ENCODE assay signal across 13 cellular contexts in the genomic region with DNA sequence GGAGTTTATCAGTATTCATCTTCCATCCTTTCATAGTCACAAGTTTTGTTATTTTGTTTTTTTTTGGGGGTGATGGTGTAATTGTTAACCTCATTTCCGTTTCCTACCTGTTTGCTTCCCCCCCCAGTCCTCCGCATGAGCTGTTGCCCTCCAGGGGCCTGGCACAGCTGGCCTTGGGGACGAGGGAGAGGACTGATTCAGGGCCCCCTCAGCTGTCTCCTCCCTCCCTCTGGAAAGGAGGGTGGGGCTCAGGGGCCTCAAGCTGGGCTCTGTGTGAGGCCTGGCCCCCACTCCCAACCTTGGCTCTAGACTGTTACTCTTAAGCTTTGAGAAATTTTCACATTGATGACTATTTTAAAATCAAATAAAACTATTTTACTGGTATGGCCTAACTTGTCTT. TPM values are rescaled to one million over a fixed set of nuclear protein-coding genes. Genes with fewer than 3 reads are reported as not detected.
A peak's percentile ranks its signal among the peaks of the same experiment; 100 is the strongest.
DNase-seq lines count a peak whose midpoint lies in the region; ATAC-seq and TF ChIP-seq lines count a peak whose summit lies in the region.
"Had no signal": no experiment of that assay in that cellular context is flagged by ENCODE, and none has a peak within 500 bp of the region (broad histone marks: within the 10 kb centered on the region; RNA-seq: fewer than 3 reads in every experiment).

No MANE protein-coding gene starts in this region.

- H3K18ac ChIP-seq in trophoblast cell (ENCODE audit: low read length) = no peak overlapping the region

- peaks cover 22% of the 10 kb centered on the region for H3K36me3 Mint-ChIP-seq in activated CD8-positive, alpha-beta T cell treated with anti-CD3 and anti-CD28 coated beads for 36 hours (ENCODE audit: low read depth)
- H3K36me3 Mint-ChIP-seq in activated CD8-positive, alpha-beta T cell treated with anti-CD3 and anti-CD28 coated beads, Interleukin-2, amount 10 ng/mL, durations not matched to agents 7 days and 5 days (ENCODE audit: low read depth) = peaks cover 30% of the 10 kb centered on the region
- H3K36me3 Mint-ChIP-seq in activated T-helper 17 cell treated with anti-CD3 and anti-CD28 coated beads, Interleukin-2, amount 50 U/mL, for 72 hours (ENCODE audit: low read depth) = peaks cover 50% of the 10 kb centered on the region

- peaks cover 2% of the 10 kb centered on the region for H3K79me1 ChIP-seq in trophoblast cell (ENCODE audit: low read length)

- no peak overlapping the region for H2AK5ac ChIP-seq in trophoblast cell (ENCODE audit: low read length)

- no peaks in the 10 kb centered on the region for H3K9me3 ChIP-seq in trophoblast cell (ENCODE audit: insufficient read depth, low read depth, low read length)
- H3K9me3 ChIP-seq: Peyer's patch had no signal

- peaks cover 20% of the 10 kb centered on the region for H3K27me3 ChIP-seq in trophoblast cell (ENCODE audit: insufficient read depth, low read length)
- H3K27me3 ChIP-seq: Peyer's patch had no signal

- no peak for DNase-seq in activated CD8-positive, alpha-beta T cell treated with anti-CD3 and anti-CD28 coated beads for 36 hours
- DNase-seq in activated CD8-positive, alpha-beta T cell treated with anti-CD3 and anti-CD28 coated beads, Interleukin-2, amount 10 ng/mL, durations not matched to agents 7 days and 5 days = no peak
- peak; percentile 16 for DNase-seq in posterior vena cava (ENCODE audit: low spot score)
- DNase-seq in trophoblast cell = no peak

- H2AFZ ChIP-seq in trophoblast cell (ENCODE audit: insufficient read depth, low read length, poor library complexity) = no peak overlapping the region
- H2AFZ ChIP-seq: GM23338 had no signal

- CTCF ChIA-PET in activated CD8-positive, alpha-beta T cell treated with anti-CD3 and anti-CD28 coated beads for 36 hours (lab: Charles Lee) = interaction anchor here (0.6 to 4.9 kb wide), 40 partner anchors 11 to 324 kb away, joined by 3 to 78 read pairs (median 5); a partner anchor contains a TSS
- CTCF ChIA-PET in activated CD8-positive, alpha-beta T cell treated with anti-CD3 and anti-CD28 coated beads, Interleukin-2, amount 10 ng/mL, durations not matched to agents 7 days and 5 days (lab: Charles Lee) = interaction anchor here (0.7 to 5.1 kb wide), 34 partner anchors 11 to 606 kb away, joined by 3 to 65 read pairs (median 6); a partner anchor contains a TSS

- H3K4me2 ChIP-seq in trophoblast cell (ENCODE audit: low read length) = no peak overlapping the region
- H3K4me2 ChIP-seq: GM23338 had no signal

- H2BK12ac ChIP-seq in trophoblast cell (ENCODE audit: low read length) = no peak overlapping the region

- no peak overlapping the region for H2BK5ac ChIP-seq in trophoblast cell (ENCODE audit: low read depth, low read length, poor library complexity)

- no peak overlapping the region for H3K14ac ChIP-seq in trophoblast cell (ENCODE audit: low read length)

- H3K4ac ChIP-seq in trophoblast cell (ENCODE audit: low read depth, low read length) = no peak overlapping the region

- H3K9ac ChIP-seq in trophoblast cell (ENCODE audit: low read length) = no peak overlapping the region

- H3K4me3 ChIP-seq in trophoblast cell (ENCODE audit: low read depth, low read length) = no peak overlapping the region
- H3K4me3 ChIP-seq: GM23338, Peyer's patch, SK-N-MC had no signal

- H3K4me3 Mint-ChIP-seq in activated CD8-positive, alpha-beta T cell treated with anti-CD3 and anti-CD28 coated beads for 36 hours = no peak overlapping the region
- no peak overlapping the region for H3K4me3 Mint-ChIP-seq in activated CD8-positive, alpha-beta T cell treated with anti-CD3 and anti-CD28 coated beads, Interleukin-2, amount 10 ng/mL, durations not matched to agents 7 days and 5 days
- no peak overlapping the region for H3K4me3 Mint-ChIP-seq in activated T-helper 17 cell treated with anti-CD3 and anti-CD28 coated beads, Interleukin-2, amount 50 U/mL, for 72 hours
- H3K4me3 Mint-ChIP-seq: activated B cell treated with CpG ODN at 0.5 μM for 24 hours, B cell, GM23338, nephron progenitor cell had no signal

- POLR2A ChIA-PET in activated CD8-positive, alpha-beta T cell treated with anti-CD3 and anti-CD28 coated beads for 36 hours (lab: Charles Lee) = interaction anchor here (1.0 to 6.1 kb wide), 2 partner anchors 13 to 46 kb away, joined by 4 to 77 read pairs; a partner anchor contains a TSS
- POLR2A ChIA-PET in activated CD8-positive, alpha-beta T cell treated with anti-CD3 and anti-CD28 coated beads, Interleukin-2, amount 10 ng/mL, durations not matched to agents 7 days and 5 days (lab: Charles Lee) = interaction anchor here (1.1 to 2.1 kb wide), 5 partner anchors 10 to 277 kb away, joined by 3 to 9 read pairs (median 4); a partner anchor contains a TSS

- H4K91ac ChIP-seq in trophoblast cell (ENCODE audit: low read depth, low read length) = no peak overlapping the region

- H4K8ac ChIP-seq in trophoblast cell (ENCODE audit: low read depth, low read length) = no peak overlapping the region

- H4K12ac ChIP-seq in trophoblast cell (ENCODE audit: low read depth, low read length) = no peak overlapping the region

- H3K9me3 Mint-ChIP-seq in activated CD8-positive, alpha-beta T cell treated with anti-CD3 and anti-CD28 coated beads for 36 hours = no peaks in the 10 kb centered on the region
- H3K9me3 Mint-ChIP-seq in activated CD8-positive, alpha-beta T cell treated with anti-CD3 and anti-CD28 coated beads, Interleukin-2, amount 10 ng/mL, durations not matched to agents 7 days and 5 days (ENCODE audit: insufficient read depth) = no peaks in the 10 kb centered on the region
- no peaks in the 10 kb centered on the region for H3K9me3 Mint-ChIP-seq in activated T-helper 17 cell treated with anti-CD3 and anti-CD28 coated beads, Interleukin-2, amount 50 U/mL, for 72 hours
- H3K9me3 Mint-ChIP-seq: activated B cell treated with CpG ODN at 0.5 μM for 24 hours, nephron progenitor cell had no signal

- no CpG with 5 or more reads among the region's 3 CpGs for WGBS in trophoblast cell (ENCODE audit: extremely low coverage, insufficient coverage, insufficient read length)

- intact Hi-C loops in activated CD8-positive, alpha-beta T cell treated with anti-CD3 and anti-CD28 coated beads for 36 hours (cut with micrococcal nuclease) = loop anchor here (5.0 kb wide), 2 partner anchors 49 to 239 kb away; a partner anchor contains a TSS
- intact Hi-C loops in posterior vena cava (cut with DNase I) = loop anchor here (5.0 to 10.0 kb wide), 4 partner anchors 49 to 244 kb away; a partner anchor contains a TSS

- H3K27me3 Mint-ChIP-seq in activated CD8-positive, alpha-beta T cell treated with anti-CD3 and anti-CD28 coated beads for 36 hours = peaks cover 18% of the 10 kb centered on the region
- H3K27me3 Mint-ChIP-seq in activated CD8-positive, alpha-beta T cell treated with anti-CD3 and anti-CD28 coated beads, Interleukin-2, amount 10 ng/mL, durations not matched to agents 7 days and 5 days (ENCODE audit: low read depth) = peaks cover 15% of the 10 kb centered on the region
- H3K27me3 Mint-ChIP-seq in activated T-helper 17 cell treated with anti-CD3 and anti-CD28 coated beads, Interleukin-2, amount 50 U/mL, for 72 hours = peaks cover 12% of the 10 kb centered on the region

- no peak for ATAC-seq in activated CD8-positive, alpha-beta T cell treated with anti-CD3 and anti-CD28 coated beads for 36 hours
- ATAC-seq in activated CD8-positive, alpha-beta T cell treated with anti-CD3 and anti-CD28 coated beads, Interleukin-2, amount 10 ng/mL, durations not matched to agents 7 days and 5 days = no peak
- no peak for ATAC-seq in activated T-helper 17 cell treated with anti-CD3 and anti-CD28 coated beads, Interleukin-2, amount 50 U/mL, for 72 hours (replicated peaks)
- no peak for ATAC-seq in GM18519 (IDR thresholded peaks at IDR 0.05; ENCODE audit: low FRiP score, unreplicated experiment)

- TF ChIP-seq CTCF in activated CD8-positive, alpha-beta T cell treated with anti-CD3 and anti-CD28 coated beads for 36 hours (IDR thresholded peaks at IDR 0.05) = no peak

- H2BK120ac ChIP-seq in trophoblast cell (ENCODE audit: insufficient read depth, low read length, poor library complexity) = no peak overlapping the region

- peaks cover 40 to 46% of the 10 kb centered on the region in 2 experiments for H3K36me3 ChIP-seq in trophoblast cell (ENCODE audit: control insufficient read depth in 1 of 2, insufficient read depth in 2 of 2, low read length in 2 of 2)

- H3K27ac Mint-ChIP-seq in activated CD8-positive, alpha-beta T cell treated with anti-CD3 and anti-CD28 coated beads for 36 hours = peak overlapping the region; percentile 25
- no peak overlapping the region for H3K27ac Mint-ChIP-seq in activated CD8-positive, alpha-beta T cell treated with anti-CD3 and anti-CD28 coated beads, Interleukin-2, amount 10 ng/mL, durations not matched to agents 7 days and 5 days
- H3K27ac Mint-ChIP-seq in activated T-helper 17 cell treated with anti-CD3 and anti-CD28 coated beads, Interleukin-2, amount 50 U/mL, for 72 hours = peak overlapping the region; percentile 83
- H3K27ac Mint-ChIP-seq: activated B cell treated with CpG ODN at 0.5 μM for 24 hours, B cell, GM23338, nephron progenitor cell had no signal

- H3K23ac ChIP-seq in trophoblast cell (ENCODE audit: low read length) = no peak overlapping the region

- no peak overlapping the region for H3K27ac ChIP-seq in trophoblast cell (ENCODE audit: low read depth, low read length)
- H3K27ac ChIP-seq: Peyer's patch, SK-N-MC had no signal

- H3K4me1 ChIP-seq in trophoblast cell (ENCODE audit: control insufficient read depth in 1 of 2, insufficient read depth in 2 of 2, low read length in 2 of 2) = peaks cover 4 to 8% of the 10 kb centered on the region in 2 experiments

- H3K4me1 Mint-ChIP-seq in activated CD8-positive, alpha-beta T cell treated with anti-CD3 and anti-CD28 coated beads for 36 hours (ENCODE audit: low read depth) = peaks cover 8% of the 10 kb centered on the region
- peaks cover 13% of the 10 kb centered on the region for H3K4me1 Mint-ChIP-seq in activated CD8-positive, alpha-beta T cell treated with anti-CD3 and anti-CD28 coated beads, Interleukin-2, amount 10 ng/mL, durations not matched to agents 7 days and 5 days (ENCODE audit: low read depth)
- H3K4me1 Mint-ChIP-seq in activated T-helper 17 cell treated with anti-CD3 and anti-CD28 coated beads, Interleukin-2, amount 50 U/mL, for 72 hours = peaks cover 6% of the 10 kb centered on the region

- H3K79me2 ChIP-seq in trophoblast cell (ENCODE audit: control insufficient read depth, insufficient read depth, low read length, poor library complexity) = no peaks in the 10 kb centered on the region

RNA-seq across cellular contexts. Expression of a gene that starts 4.0 kb away (rescaled TPM):
- under 1 TPM; 0.11 to 0.18 TPM for total RNA-seq in activated CD8-positive, alpha-beta T cell treated with anti-CD3 and anti-CD28 coated beads for 36 hours
- under 1 TPM; 0.26 to 0.55 TPM for total RNA-seq in activated CD8-positive, alpha-beta T cell treated with anti-CD3 and anti-CD28 coated beads, Interleukin-2, amount 10 ng/mL, durations not matched to agents 7 days and 5 days
- under 1 TPM; 0.26 to 0.35 TPM for total RNA-seq in activated T-helper 17 cell treated with anti-CD3 and anti-CD28 coated beads, Interleukin-2, amount 50 U/mL, for 72 hours
- under 1 TPM; 0.69 to 0.90 TPM for total RNA-seq in posterior vena cava
- polyA plus RNA-seq in trophoblast cell (2013) = 0.74 and 0.78 TPM in 2 replicates

RNA-seq across cellular contexts. Expression of a gene that starts 10.6 kb away (rescaled TPM):
- 10 to 100 TPM; 32.6 to 33.9 TPM for total RNA-seq in activated CD8-positive, alpha-beta T cell treated with anti-CD3 and anti-CD28 coated beads for 36 hours
- 10 to 100 TPM; 55.6 to 59.0 TPM for total RNA-seq in activated CD8-positive, alpha-beta T cell treated with anti-CD3 and anti-CD28 coated beads, Interleukin-2, amount 10 ng/mL, durations not matched to agents 7 days and 5 days
- 10 to 100 TPM; 51.5 to 66.7 TPM for total RNA-seq in activated T-helper 17 cell treated with anti-CD3 and anti-CD28 coated beads, Interleukin-2, amount 50 U/mL, for 72 hours
- 10 to 100 TPM; 54.6 to 61.3 TPM for total RNA-seq in posterior vena cava
- polyA plus RNA-seq in trophoblast cell (2013) = 124 and 129 TPM in 2 replicates

RNA-seq across cellular contexts. Expression of a gene that starts 10.7 kb away (rescaled TPM):
- 10 to 100 TPM; 43.1 to 50.5 TPM for total RNA-seq in activated CD8-positive, alpha-beta T cell treated with anti-CD3 and anti-CD28 coated beads for 36 hours
- total RNA-seq in activated CD8-positive, alpha-beta T cell treated with anti-CD3 and anti-CD28 coated beads, Interleukin-2, amount 10 ng/mL, durations not matched to agents 7 days and 5 days = 10 to 100 TPM; 34.7 to 35.4 TPM
- total RNA-seq in activated T-helper 17 cell treated with anti-CD3 and anti-CD28 coated beads, Interleukin-2, amount 50 U/mL, for 72 hours = 10 to 100 TPM; 30.1 to 67.8 TPM
- total RNA-seq in posterior vena cava = 10 to 100 TPM; 23.9 to 31.7 TPM
- polyA plus RNA-seq in trophoblast cell (2013) = 23.9 and 25.0 TPM in 2 replicates

RNA-seq across cellular contexts. Expression of a gene that starts 28.8 kb away (rescaled TPM):
- total RNA-seq in activated CD8-positive, alpha-beta T cell treated with anti-CD3 and anti-CD28 coated beads for 36 hours = 10 to 100 TPM; 30.2 to 32.9 TPM
- 10 to 100 TPM; 34.7 to 35.5 TPM for total RNA-seq in activated CD8-positive, alpha-beta T cell treated with anti-CD3 and anti-CD28 coated beads, Interleukin-2, amount 10 ng/mL, durations not matched to agents 7 days and 5 days
- 10 to 100 TPM; 37.8 to 38.4 TPM for total RNA-seq in activated T-helper 17 cell treated with anti-CD3 and anti-CD28 coated beads, Interleukin-2, amount 50 U/mL, for 72 hours
- total RNA-seq in posterior vena cava = 10 to 100 TPM; 23.4 to 25.4 TPM
- polyA plus RNA-seq in trophoblast cell (2013) = 21.4 and 21.9 TPM in 2 replicates

RNA-seq across cellular contexts. Expression of a gene that starts 50.8 kb away (rescaled TPM):
- 1 to 10 TPM; 1.0 to 1.1 TPM for total RNA-seq in activated CD8-positive, alpha-beta T cell treated with anti-CD3 and anti-CD28 coated beads for 36 hours
- total RNA-seq in activated CD8-positive, alpha-beta T cell treated with anti-CD3 and anti-CD28 coated beads, Interleukin-2, amount 10 ng/mL, durations not matched to agents 7 days and 5 days = not detected
- total RNA-seq in activated T-helper 17 cell treated with anti-CD3 and anti-CD28 coated beads, Interleukin-2, amount 50 U/mL, for 72 hours = 1 to 10 TPM; 1.3 to 2.8 TPM
- under 1 TPM; 0.14 to 0.42 TPM for total RNA-seq in posterior vena cava
- 12.6 and 13.6 TPM in 2 replicates for polyA plus RNA-seq in trophoblast cell (2013)
- total RNA-seq: B cell, mesenteric fat pad, Peyer's patch had no signal
